In the genomic region with DNA sequence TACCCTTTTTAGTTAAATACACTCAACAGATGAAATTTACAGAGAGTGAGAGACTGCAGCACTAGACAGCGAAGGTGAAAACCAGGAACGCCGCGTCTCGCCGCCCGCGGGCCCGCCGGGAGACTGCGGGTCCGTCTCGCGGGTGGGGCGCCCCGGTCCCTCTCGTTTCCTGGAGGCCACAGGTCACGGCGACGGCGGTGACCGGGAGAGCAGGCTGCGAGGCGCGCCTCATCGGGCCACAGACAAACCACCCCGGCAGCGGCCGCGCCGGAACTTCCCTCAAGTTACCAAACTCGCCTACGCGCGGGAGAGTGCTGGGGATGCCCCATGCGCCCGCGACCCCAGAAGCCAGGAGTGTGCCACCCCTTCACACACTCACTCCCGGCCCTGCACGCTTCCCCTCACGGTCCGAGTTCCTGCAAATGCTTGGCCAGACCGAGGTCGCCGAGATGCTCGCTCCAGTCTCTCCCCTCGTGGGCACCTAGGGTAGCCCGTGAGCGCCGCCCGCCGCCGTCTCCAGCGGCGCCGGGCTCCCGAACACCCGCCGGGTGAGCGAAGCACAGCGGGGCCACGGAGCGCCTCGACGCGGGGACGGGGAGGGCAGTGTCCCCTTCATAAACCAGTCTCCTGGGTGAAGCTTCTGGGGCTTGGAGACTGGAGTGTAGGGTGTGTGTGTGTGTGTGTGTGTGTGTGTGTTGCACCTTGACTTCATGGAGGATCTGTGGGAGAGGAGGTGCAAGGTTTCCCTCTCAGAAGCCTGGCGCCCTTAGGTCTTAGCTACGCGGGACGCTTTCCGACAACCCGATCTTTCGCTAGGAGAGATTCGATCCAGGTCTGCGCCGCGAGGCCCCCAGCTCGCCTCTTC, we compare ENCODE assay signal across 8 cellular contexts. TPM values are rescaled to one million over a fixed set of nuclear protein-coding genes. Genes with fewer than 3 reads are reported as not detected.
DNase-seq lines count a peak whose midpoint lies in the region; ATAC-seq and TF ChIP-seq lines count a peak whose summit lies in the region.

No MANE protein-coding gene starts in this region.

- no peak for TF ChIP-seq POLR2A in thyroid gland (IDR thresholded peaks at IDR 0.05)

- H3K4me3 ChIP-seq in AG04450 (ENCODE audit: low read depth, low read length) (peak overlapping the region; percentile 73), RWPE2 (ENCODE audit: severe bottlenecking) (peak overlapping the region; percentile 58), cardiac muscle cell (peak overlapping the region; percentile 87), parathyroid adenoma (ENCODE audit: low read depth, low read length) (peak overlapping the region; percentile 66), thyroid gland (replicated peaks in 1 of 3) (peak overlapping the region; percentile 10 to 87 (median 76))

- DNase-seq in AG04450 (ENCODE audit: low read depth, low spot score) (no peak), RWPE2 (ENCODE audit: low spot score) (peak; percentile 57), cardiac muscle cell (ENCODE audit: low read depth in 1 of 2, low spot score in 1 of 2) (peak; percentile 43 to 51), thyroid gland (peak; percentile 30 to 49), cerebellar nuclear complex (lab: John Stamatoyannopoulos, UW) (no peak)

- peak overlapping the region; percentile 39 for H3K27ac ChIP-seq in AG04450 (ENCODE audit: low read depth, low read length)
- H3K27ac ChIP-seq in RWPE2 (ENCODE audit: poor library complexity, severe bottlenecking), result peak overlapping the region; percentile 44
- no peak overlapping the region for H3K27ac ChIP-seq in cardiac muscle cell
- peak overlapping the region; percentile 70 for H3K27ac ChIP-seq in parathyroid adenoma
- H3K27ac ChIP-seq in thyroid gland, result peak overlapping the region in 2 of 3 donors; percentile 71 to 83

- H3K4me2 ChIP-seq in parathyroid adenoma (ENCODE audit: low read length), result peak overlapping the region; percentile 88

- H3K4me1 ChIP-seq in RWPE2 (ENCODE audit: insufficient read depth, poor library complexity, severe bottlenecking), result peaks cover 8% of the 10 kb centered on the region
- H3K4me1 ChIP-seq in cardiac muscle cell (ENCODE audit: low read depth), result peaks cover 26% of the 10 kb centered on the region
- peaks cover 18% of the 10 kb centered on the region for H3K4me1 ChIP-seq in parathyroid adenoma
- peaks cover 7% of the 10 kb centered on the region in 2 donors for H3K4me1 ChIP-seq in thyroid gland

- peaks cover 6% of the 10 kb centered on the region for H3K79me2 ChIP-seq in parathyroid adenoma

- H3K4me3 Mint-ChIP-seq in activated naive CD4-positive, alpha-beta T cell treated with anti-CD3 and anti-CD28 coated beads, Interleukin-2, amount 50 U/mL, for 24 hours, result peak overlapping the region; percentile 96

- intact Hi-C loops in thyroid gland (cut with DNase I), result loop anchor here (5.0 to 10.0 kb wide), 5 partner anchors 77 to 310 kb away; no protein-coding TSS in a partner anchor

- no peaks in the 10 kb centered on the region for H3K36me3 ChIP-seq in RWPE2 (ENCODE audit: low read depth)
- no peaks in the 10 kb centered on the region for H3K36me3 ChIP-seq in cardiac muscle cell
- H3K36me3 ChIP-seq in parathyroid adenoma (ENCODE audit: control insufficient read depth, insufficient read depth, low read length), result no peaks in the 10 kb centered on the region
- no peaks in the 10 kb centered on the region for H3K36me3 ChIP-seq in thyroid gland

- CTCF ChIA-PET in AG04450 (lab: Charles Lee), result interaction anchor here (0.7 to 2.3 kb wide), 9 partner anchors 10 to 355 kb away, joined by 3 to 23 read pairs (median 3); no protein-coding TSS in a partner anchor

- peaks cover 58% of the 10 kb centered on the region for H3K4me1 Mint-ChIP-seq in activated naive CD4-positive, alpha-beta T cell treated with anti-CD3 and anti-CD28 coated beads, Interleukin-2, amount 50 U/mL, for 24 hours

- peak; percentile 31 for TF ChIP-seq CTCF in AG04450 (IDR thresholded peaks at IDR 0.05; ENCODE audit: low read depth, low read length)
- peak; percentile 37 for TF ChIP-seq CTCF in RWPE2 (IDR thresholded peaks at IDR 0.05; ENCODE audit: poor library complexity, severe bottlenecking)
- TF ChIP-seq CTCF in cardiac muscle cell (IDR thresholded peaks at IDR 0.05; ENCODE audit: low read depth, low read length), result peak; percentile 16
- peak; percentile 32 for TF ChIP-seq CTCF in parathyroid adenoma (IDR thresholded peaks at IDR 0.05)
- peak in 1 of 6 experiments; percentile 21 for TF ChIP-seq CTCF in thyroid gland (IDR thresholded peaks at IDR 0.05)

- peak overlapping the region; percentile 50 for H3K9ac ChIP-seq in parathyroid adenoma

- peak overlapping the region; percentile 91 for H2AFZ ChIP-seq in parathyroid adenoma

- H3K27me3 Mint-ChIP-seq in activated naive CD4-positive, alpha-beta T cell treated with anti-CD3 and anti-CD28 coated beads, Interleukin-2, amount 50 U/mL, for 24 hours, result no peaks in the 10 kb centered on the region

- H3K27ac Mint-ChIP-seq in activated naive CD4-positive, alpha-beta T cell treated with anti-CD3 and anti-CD28 coated beads, Interleukin-2, amount 50 U/mL, for 24 hours, result peak overlapping the region; percentile 100

- WGBS in thyroid gland, 2 donors, result 3 to 5% methylated on average over 25 to 37 of the region's 79 CpGs

- H3K36me3 Mint-ChIP-seq in activated naive CD4-positive, alpha-beta T cell treated with anti-CD3 and anti-CD28 coated beads, Interleukin-2, amount 50 U/mL, for 24 hours, result peaks cover 20% of the 10 kb centered on the region

- ATAC-seq in GM19438 (IDR thresholded peaks at IDR 0.05; ENCODE audit: low read depth, unreplicated experiment) (peak; percentile 24), RWPE2 (ENCODE audit: low read depth) (peak; percentile 43)

- no peaks in the 10 kb centered on the region for H3K9me3 Mint-ChIP-seq in activated naive CD4-positive, alpha-beta T cell treated with anti-CD3 and anti-CD28 coated beads, Interleukin-2, amount 50 U/mL, for 24 hours

- H3K27me3 ChIP-seq in AG04450 (ENCODE audit: control insufficient read depth, insufficient read depth, low read length) (peaks cover 7% of the 10 kb centered on the region), RWPE2 (ENCODE audit: insufficient read depth, poor library complexity, severe bottlenecking) (no peaks in the 10 kb centered on the region), cardiac muscle cell (peaks cover 21% of the 10 kb centered on the region), parathyroid adenoma (ENCODE audit: control insufficient read depth, insufficient read depth, low read length) (no peaks in the 10 kb centered on the region), thyroid gland (no peaks in the 10 kb centered on the region)

- H3K9me3 ChIP-seq in AG04450 (ENCODE audit: control insufficient read depth, insufficient read depth, low read length) (no peaks in the 10 kb centered on the region; the same call in 1 of the 2 replicates), RWPE2 (ENCODE audit: severe bottlenecking) (no peaks in the 10 kb centered on the region), cardiac muscle cell (ENCODE audit: low read depth) (no peaks in the 10 kb centered on the region), parathyroid adenoma (ENCODE audit: control insufficient read depth, low read length) (no peaks in the 10 kb centered on the region), thyroid gland (no peaks in the 10 kb centered on the region)

- POLR2A ChIA-PET in AG04450 (lab: Yijun Ruan, JAX), result interaction anchor here (0.6 to 2.7 kb wide), 6 partner anchors 10 to 355 kb away, joined by 3 to 17 read pairs (median 6); no protein-coding TSS in a partner anchor

RNA-seq across cellular contexts. Expression of a gene that starts 1.4 kb away (rescaled TPM):
- polyA plus RNA-seq in AG04450 (2011; rRNA removed), result 2.2 and 2.3 TPM in 2 replicates
- polyA minus RNA-seq in AG04450 (2011; rRNA and poly(A)+ RNA removed), result 9.0 and 10.1 TPM in 2 replicates
- total RNA-seq in cardiac muscle cell, result 3.2 and 5.6 TPM in 2 replicates
- polyA plus RNA-seq in cardiac muscle cell, result 4.6 and 5.4 TPM in 2 replicates
- total RNA-seq in thyroid gland, result 1 to 10 TPM in 3 of 4 donors, under 1 TPM in 1; 0.98 to 6.6 (median 3.9) TPM

Comparison
In these comparisons a context has a peak if more than half of its experiments do, and no peak if none do; other contexts are left out.
1. DNase-seq: peak in RWPE2 (single experiment), cardiac muscle cell (2 of 2) and thyroid gland (2 of 2); none in AG04450 (single experiment) and cerebellar nuclear complex (0 of 2).
2. Peak in every context shown above with its lines, with median percentiles within 50 percentile points of each other: H3K4me3 ChIP-seq.